Comparison of ENCODE assay signal across 31 cellular contexts in genomic region chr2:207516206-207516605, GRCh38. TPM values are rescaled to one million over a fixed set of nuclear protein-coding genes. Genes with fewer than 3 reads are reported as not detected.
A peak's percentile ranks its signal among the peaks of the same experiment; 100 is the strongest.
DNase-seq lines count a peak whose midpoint lies in the region; ATAC-seq, FAIRE-seq and TF ChIP-seq lines count a peak whose summit lies in the region.
"Had no signal": no experiment of that assay in that cellular context is flagged by ENCODE, and none has a peak within 500 bp of the region (broad histone marks: within the 10 kb centered on the region; RNA-seq: fewer than 3 reads in every experiment).

No MANE protein-coding gene starts in this region.

- H3K27ac ChIP-seq in ACC112 (ENCODE audit: low read depth, low read length) (peak overlapping the region; percentile 96), brain microvascular endothelial cell (peak overlapping the region; percentile 38), foreskin keratinocyte (peak overlapping the region; percentile 94), sigmoid colon (no peak overlapping the region)
- H3K27ac ChIP-seq: C4-2B, colonic mucosa, HL-60, left ventricle myocardium inferior had no signal

- whole genome bisulfite sequencing in sigmoid colon, 2 donors: 85 to 93% methylated on average over 1 of the region's 1 CpG

- TF ChIP-seq CTCF in brain microvascular endothelial cell (IDR thresholded peaks at IDR 0.05; ENCODE audit: low read depth, low read length, missing control alignments) (no peak), foreskin keratinocyte (conservative IDR thresholded peaks at IDR 0.05) (no peak), natural killer cell (IDR thresholded peaks at IDR 0.05) (no peak), sigmoid colon (IDR thresholded peaks at IDR 0.05) (no peak)

- peak overlapping the region; percentile 4 for H2AFZ ChIP-seq in ACC112 (ENCODE audit: low read length, unreplicated experiment)

- intact Hi-C loops in natural killer cell (cut with micrococcal nuclease): no loop called here
- intact Hi-C loops in sigmoid colon (cut with DNase I): no loop called here

- peaks cover 3% of the 10 kb centered on the region; the same call in 1 of the 2 replicates for H3K36me3 ChIP-seq in ACC112 (ENCODE audit: insufficient read depth, low read length)
- H3K36me3 ChIP-seq in brain microvascular endothelial cell (replicated peaks): no peaks in the 10 kb centered on the region
- H3K36me3 ChIP-seq in sigmoid colon: no peaks in the 10 kb centered on the region
- H3K36me3 ChIP-seq: colonic mucosa, left ventricle myocardium inferior had no signal

- H3K9me3 Mint-ChIP-seq in natural killer cell: no peaks in the 10 kb centered on the region
- H3K9me3 Mint-ChIP-seq: effector memory CD8-positive, alpha-beta T cell; naive B cell; T-helper 2 cell treated with Interferon-gamma antibody and Interleukin-4, amounts not matched to agents 5 μg/mL and 100 μg/mL, for 36 hours had no signal

- peak; percentile 30 for FAIRE-seq in H54 (lab: Jason Lieb, UNC)
- FAIRE-seq: GM12878 had no signal

- H3K4me3 Mint-ChIP-seq in natural killer cell: no peak overlapping the region
- H3K4me3 Mint-ChIP-seq: activated CD4-positive, alpha-beta T cell treated with anti-CD3 and anti-CD28 coated beads for 36 hours; effector memory CD8-positive, alpha-beta T cell; naive B cell; T-helper 2 cell treated with Interferon-gamma antibody and Interleukin-4, amounts not matched to agents 5 μg/mL and 100 μg/mL, for 36 hours had no signal

- H3K9me3 ChIP-seq in sigmoid colon: no peaks in the 10 kb centered on the region
- H3K9me3 ChIP-seq: colonic mucosa had no signal

- TF ChIP-seq EP300 in sigmoid colon (IDR thresholded peaks at IDR 0.05): no peak

- H3K4me1 Mint-ChIP-seq in natural killer cell: no peaks in the 10 kb centered on the region

- H3K4me1 ChIP-seq in ACC112 (ENCODE audit: control insufficient read depth, insufficient read depth, low read length, unreplicated experiment): peaks cover 46% of the 10 kb centered on the region
- H3K4me1 ChIP-seq in foreskin keratinocyte: peaks cover 43% of the 10 kb centered on the region
- H3K4me1 ChIP-seq in sigmoid colon: no peaks in the 10 kb centered on the region
- H3K4me1 ChIP-seq: colonic mucosa had no signal

- peaks cover 6 to 15% of the 10 kb centered on the region in 2 donors for H3K27me3 Mint-ChIP-seq in natural killer cell (ENCODE audit: low read depth in 2 of 2)
- H3K27me3 Mint-ChIP-seq: activated CD4-positive, alpha-beta T cell treated with anti-CD3 and anti-CD28 coated beads for 36 hours; effector memory CD8-positive, alpha-beta T cell; naive B cell had no signal

- H3K27me3 ChIP-seq in ACC112 (ENCODE audit: insufficient read depth, low read length) (no peaks in the 10 kb centered on the region), brain microvascular endothelial cell (replicated peaks) (no peaks in the 10 kb centered on the region), foreskin keratinocyte (no peaks in the 10 kb centered on the region), sigmoid colon (no peaks in the 10 kb centered on the region)
- H3K27me3 ChIP-seq: colonic mucosa had no signal

- DNase-seq in H54 (ENCODE audit: insufficient read length, low spot score) (no peak), brain microvascular endothelial cell (no peak), foreskin keratinocyte (no peak), natural killer cell (no peak), KBM-7 (no peak), sigmoid colon (no peak)
- DNase-seq in effector CD8-positive, alpha-beta T cell (lab: John Stamatoyannopoulos, UW): no peak
- DNase-seq: ACHN; activated effector memory CD4-positive, alpha-beta T cell treated with Interleukin-2 at 50 U/mL for 16 hours; activated T-cell treated with anti-CD3 and anti-CD28 coated beads for 4 hours; Calu3; colonic mucosa; effector memory CD8-positive, alpha-beta T cell; hypothalamus; Karpas-422; left ventricle myocardium inferior; naive B cell; NCI-H1694 treated with DMSO at 0.1 percent for 48 hours; NCI-H2171; NCI-H510A treated with DMSO at 0.1 percent for 48 hours; NK-92 treated with Interleukin-12 subunit alpha and Interleukin-12 subunit beta, amount 100 ng/mL, for 24 hours; Right ventricle myocardium superior; stimulated activated CD4-positive, alpha-beta T cell treated with anti-CD3 and anti-CD28 coated beads, Interleukin-1b, Interleukin-23, amount 100 ng/mL, for 48 hours; trophoblast cell had no signal

- no peaks in the 10 kb centered on the region for H3K79me2 ChIP-seq in ACC112 (ENCODE audit: control insufficient read depth, insufficient read depth, low read length, unreplicated experiment)

- H3K27ac Mint-ChIP-seq in natural killer cell: no peak overlapping the region
- H3K27ac Mint-ChIP-seq: activated CD4-positive, alpha-beta T cell treated with anti-CD3 and anti-CD28 coated beads for 36 hours; naive B cell; T-helper 2 cell treated with Interferon-gamma antibody and Interleukin-4, amounts not matched to agents 5 μg/mL and 100 μg/mL, for 36 hours had no signal

- ATAC-seq in foreskin keratinocyte: no peak
- ATAC-seq in natural killer cell: no peak
- ATAC-seq: effector memory CD8-positive, alpha-beta T cell; GM12878 had no signal

- no peaks in the 10 kb centered on the region for H3K36me3 Mint-ChIP-seq in natural killer cell

- H3K4me3 ChIP-seq in ACC112 (ENCODE audit: low read depth, low read length): no peak overlapping the region
- H3K4me3 ChIP-seq in brain microvascular endothelial cell (ENCODE audit: low read depth, low read length): no peak overlapping the region
- H3K4me3 ChIP-seq in sigmoid colon: no peak overlapping the region
- H3K4me3 ChIP-seq: colonic mucosa, GM12878, left ventricle myocardium inferior, skin epidermis had no signal

- in situ Hi-C loops in brain microvascular endothelial cell (cut with HindIII; ENCODE audit: low pct_ligation_motif_present, low sequenced_read_pairs) (no loop called here), KBM-7 (cut with MboI; ENCODE audit: low pct_unique_long_range_greater_than_20kb, low sequenced_read_pairs) (no loop called here)

- TF ChIP-seq POLR2A in H54 (IDR thresholded peaks at IDR 0.05; ENCODE audit: low read depth, low read length) (no peak), sigmoid colon (IDR thresholded peaks at IDR 0.05) (no peak)

RNA-seq across cellular contexts. Expression of gene CREB1, which starts 13.6 kb away (rescaled TPM):
- total RNA-seq in foreskin keratinocyte (46.1 and 50.6 TPM in 2 replicates), natural killer cell (100 to 1,000 TPM in 2 of 3 donors, 10 to 100 TPM in 1; 88.1 to 107 (median 106) TPM), sigmoid colon (10 to 100 TPM; 31.3 to 52.0 (median 47.0) TPM)
- polyA plus RNA-seq in foreskin keratinocyte (7.4 and 10.1 TPM in 2 replicates), sigmoid colon (10 to 100 TPM in 1 of 3 donors, 1 to 10 TPM in 2; 7.2 to 11.7 (median 9.5) TPM)

Comparison
In these comparisons a context has a peak if more than half of its experiments do, and no peak if none do; other contexts are left out.
1. H3K27ac ChIP-seq: peak in ACC112 (single experiment), brain microvascular endothelial cell (single experiment) and foreskin keratinocyte (single experiment); none in sigmoid colon (0 of 4).